Comparison of ENCODE assay signal across 10 cellular contexts in genomic region chr3:195154111-195154791, GRCh38.
DNase-seq lines count a peak whose midpoint lies in the region; ATAC-seq and TF ChIP-seq lines count a peak whose summit lies in the region.
"Had no signal": no experiment of that assay in that cellular context is flagged by ENCODE, and none has a peak within 500 bp of the region (broad histone marks: within the 10 kb centered on the region; RNA-seq: fewer than 3 reads in every experiment).

No MANE protein-coding gene starts in this region.

- peak overlapping the region; percentile 76 to 80 for H3K27ac ChIP-seq in breast epithelium
- H3K27ac ChIP-seq in thoracic aorta = peak overlapping the region; percentile 39 to 42
- H3K27ac ChIP-seq: 22Rv1 had no signal

- no peaks in the 10 kb centered on the region for H3K27me3 Mint-ChIP-seq in memory B cell

- TF ChIP-seq CTCF in breast epithelium (IDR thresholded peaks at IDR 0.05) = no peak
- TF ChIP-seq CTCF in thoracic aorta (IDR thresholded peaks at IDR 0.05) = no peak
- no peak for TF ChIP-seq CTCF in lower leg skin (IDR thresholded peaks at IDR 0.05)

- TF ChIP-seq POLR2A in breast epithelium (IDR thresholded peaks at IDR 0.05) = no peak
- TF ChIP-seq POLR2A in lower leg skin (IDR thresholded peaks at IDR 0.05) = no peak

- WGBS in lower leg skin, 2 donors = 33 to 46% methylated on average over 16 of the region's 16 CpGs

- ATAC-seq in memory B cell (ENCODE audit: low read depth) (no peak), thoracic aorta (ENCODE audit: insufficient number of reproducible peaks, low FRiP score, low read depth) (no peak)

- H3K4me1 ChIP-seq in breast epithelium = peaks cover 9 to 10% of the 10 kb centered on the region in 2 donors
- peaks cover 16 to 43% of the 10 kb centered on the region in 2 donors for H3K4me1 ChIP-seq in thoracic aorta (ENCODE audit: control insufficient read depth in 1 of 2, low read depth in 2 of 2)

- H3K4me1 Mint-ChIP-seq in memory B cell = peaks cover 57% of the 10 kb centered on the region

- H3K4me3 ChIP-seq in breast epithelium = no peak overlapping the region
- no peak overlapping the region for H3K4me3 ChIP-seq in thoracic aorta
- H3K4me3 ChIP-seq in lower leg skin (ENCODE audit: low read depth, poor library complexity, severe bottlenecking) = no peak overlapping the region

- peak overlapping the region; percentile 87 for H3K27ac Mint-ChIP-seq in memory B cell

- peak; percentile 44 for DNase-seq in DMS153 (lab: John Stamatoyannopoulos, UW)
- DNase-seq in DMS153 treated with DMSO at 0.1 percent for 48 hours (lab: John Stamatoyannopoulos, UW; ENCODE audit: unreplicated experiment) = no peak
- DNase-seq in breast epithelium (ENCODE audit: low spot score in 2 of 2) = no peak
- DNase-seq in memory B cell (ENCODE audit: low spot score in 2 of 2) = no peak
- DNase-seq in thoracic aorta (ENCODE audit: low spot score) = no peak
- no peak for DNase-seq in NCI-H82 treated with DMSO at 0.1 percent for 48 hours (lab: John Stamatoyannopoulos, UW; ENCODE audit: unreplicated experiment)
- DNase-seq in lower leg skin (ENCODE audit: low spot score in 2 of 2) = no peak
- no peak for DNase-seq in UCSD-AML1 (lab: John Stamatoyannopoulos, UW; ENCODE audit: unreplicated experiment)
- DNase-seq: SHP77 had no signal

- no peaks in the 10 kb centered on the region for H3K9me3 Mint-ChIP-seq in memory B cell

- H3K36me3 Mint-ChIP-seq in memory B cell = no peaks in the 10 kb centered on the region

- H3K27me3 ChIP-seq in breast epithelium (no peaks in the 10 kb centered on the region), thoracic aorta (replicated peaks; ENCODE audit: insufficient read depth) (no peaks in the 10 kb centered on the region)

- intact Hi-C loops in breast epithelium (cut with DNase I; ENCODE audit: low total_unique reads) (no loop called here), lower leg skin (cut with DNase I; ENCODE audit: low total_unique reads) (no loop called here)

- H3K36me3 ChIP-seq in breast epithelium = no peaks in the 10 kb centered on the region
- H3K36me3 ChIP-seq in thoracic aorta = no peaks in the 10 kb centered on the region

- no peak overlapping the region for H3K4me3 Mint-ChIP-seq in memory B cell

- no peaks in the 10 kb centered on the region for H3K9me3 ChIP-seq in breast epithelium
- H3K9me3 ChIP-seq in thoracic aorta = no peaks in the 10 kb centered on the region
